ENCODE assay signal across 18 cellular contexts in genomic region chr11:87430821-87431220, GRCh38.
"Had no signal": no experiment of that assay in that cellular context is flagged by ENCODE, and none has a peak within 500 bp of the region (broad histone marks: within the 10 kb centered on the region; RNA-seq: fewer than 3 reads in every experiment).

No MANE protein-coding gene starts in this region.

- H3K4me1 ChIP-seq: breast epithelium had no signal

- H3K27ac ChIP-seq: breast epithelium had no signal

- H3K27me3 ChIP-seq: breast epithelium had no signal

- ATAC-seq: activated CD4-positive, CD25-positive, alpha-beta regulatory T cell treated with anti-CD3 and anti-CD28 coated beads, Interleukin-2, amount 50 U/mL, for 24 hours; activated CD8-positive, alpha-beta T cell treated with anti-CD3 and anti-CD28 coated beads for 36 hours; activated naive CD4-positive, alpha-beta T cell treated with anti-CD3 and anti-CD28 coated beads, Interleukin-2, amount 50 U/mL, for 72 hours had no signal

- H3K4me3 ChIP-seq: breast epithelium had no signal

- H3K9me3 ChIP-seq: breast epithelium had no signal

- DNase-seq: activated CD4-positive, alpha-beta T cell treated with anti-CD3 and anti-CD28 coated beads for 4 hours; activated CD8-positive, alpha-beta memory T cell treated with anti-CD3 and anti-CD28 coated beads, Interleukin-2, amount 50 U/mL, for 4 hours; activated CD8-positive, alpha-beta T cell treated with anti-CD3 and anti-CD28 coated beads for 36 hours; activated naive CD4-positive, alpha-beta T cell treated with Interleukin-2 at 50 U/mL for 16 hours; caudate nucleus; MM.1S; NCI-H1105; NCI-H1436 treated with DMSO at 0.1 percent for 48 hours; NCI-H2081; NCI-H2171 treated with DMSO at 0.1 percent for 48 hours; NCI-H226; NCI-H526; NCI-H774; NK-92 treated with Interleukin-12 subunit alpha and Interleukin-12 subunit beta, amount 100 ng/mL, for 24 hours; SHP77 had no signal

- H3K36me3 ChIP-seq: breast epithelium had no signal
